In the genomic region with DNA sequence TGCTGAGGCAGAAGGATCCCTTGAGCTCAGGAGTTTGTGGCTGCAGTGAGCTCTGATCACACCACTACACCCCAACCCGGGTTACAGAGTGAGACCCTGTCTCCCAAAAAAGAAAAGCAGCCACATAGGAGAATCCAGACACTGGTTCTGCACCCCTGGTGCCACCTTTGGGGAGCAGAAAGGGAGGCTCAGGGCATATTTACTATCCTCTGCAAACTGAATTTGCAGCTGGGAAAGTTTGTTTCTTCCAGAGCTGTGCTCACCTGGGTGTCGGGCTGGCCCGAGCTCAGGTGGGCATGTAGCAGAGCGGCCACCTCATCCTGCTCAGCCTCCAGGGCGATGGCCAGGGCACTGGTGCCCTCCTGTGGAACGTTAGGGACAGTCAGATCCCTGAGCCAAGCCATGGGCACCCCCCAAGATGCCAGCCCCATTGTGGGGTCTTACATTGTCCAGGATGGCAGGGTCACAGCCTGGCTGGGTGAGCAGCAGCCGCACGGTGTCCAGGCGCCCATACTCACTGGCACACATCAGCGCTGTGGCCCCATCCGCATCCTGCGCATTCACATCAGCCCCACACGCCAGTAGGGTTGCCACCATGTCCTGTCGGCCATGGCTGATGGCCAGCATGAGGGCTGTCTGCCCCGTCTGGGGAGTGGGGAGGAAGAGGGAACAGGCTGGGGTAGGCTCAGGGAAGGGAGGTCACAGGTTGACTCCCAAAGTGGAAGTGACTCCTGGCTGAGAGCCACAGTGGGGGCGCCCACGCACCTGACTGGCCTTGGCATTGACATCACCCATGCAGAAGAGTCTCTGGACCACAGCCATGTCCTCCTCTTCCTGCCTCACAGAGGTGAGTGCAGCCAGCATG, we compare ENCODE assay signal across 12 cellular contexts. TPM values are rescaled to one million over a fixed set of nuclear protein-coding genes. Genes with fewer than 3 reads are reported as not detected.
DNase-seq lines count a peak whose midpoint lies in the region; ATAC-seq and TF ChIP-seq lines count a peak whose summit lies in the region.
"Had no signal": no experiment of that assay in that cellular context is flagged by ENCODE, and none has a peak within 500 bp of the region (broad histone marks: within the 10 kb centered on the region; RNA-seq: fewer than 3 reads in every experiment).

No MANE protein-coding gene starts in this region.

- H3K4me2 ChIP-seq in PC-9 = 0 out of 2 replicates have a peak overlapping the region, but pooled peaks have one; percentile 99

- peaks cover 8% of the 10 kb centered on the region for H3K36me3 ChIP-seq in BJ (ENCODE audit: control insufficient read depth, insufficient read depth, low read length)
- H3K36me3 ChIP-seq in PC-9 (ENCODE audit: low read depth) = peaks cover 25% of the 10 kb centered on the region
- H3K36me3 ChIP-seq in cardiac muscle cell = peaks cover 5% of the 10 kb centered on the region

- no peaks in the 10 kb centered on the region for H3K9me2 ChIP-seq in PC-9 (ENCODE audit: insufficient read depth)

- BruUV-seq in PC-9 (replicated peaks; lab: Mats Ljungman, UMichigan) = no TSS peak

- no peak overlapping the region for H2AFZ ChIP-seq in PC-9

- intact Hi-C loops in PC-9 (cut with micrococcal nuclease; ENCODE audit: unreplicated experiment) = no loop called here

- ATAC-seq in GM18909 (IDR thresholded peaks at IDR 0.05; ENCODE audit: poor library complexity, unreplicated experiment) (no peak), HG03521 (IDR thresholded peaks at IDR 0.05; ENCODE audit: unreplicated experiment) (no peak)
- ATAC-seq: activated naive CD4-positive, alpha-beta T cell treated with anti-CD3 and anti-CD28 coated beads, Interleukin-2, amount 50 U/mL, for 72 hours had no signal

- TF ChIP-seq CTCF in BJ (IDR thresholded peaks at IDR 0.05; ENCODE audit: insufficient read depth, low read depth, low read length) (0 out of 2 replicates have a peak, but pooled peaks have one; percentile 3), PC-9 (conservative IDR thresholded peaks at IDR 0.05) (no peak; the same call in 1 of the 2 replicates), cardiac muscle cell (IDR thresholded peaks at IDR 0.05; ENCODE audit: low read depth, low read length) (no peak)

- H3K27ac ChIP-seq in PC-9 = no peak overlapping the region
- peak overlapping the region; percentile 15 for H3K27ac ChIP-seq in cardiac muscle cell
- H3K27ac ChIP-seq: KMS-11, WERI-Rb-1 had no signal

- H3K4me1 ChIP-seq in PC-9 (replicated peaks; ENCODE audit: insufficient read depth) (peaks cover 20% of the 10 kb centered on the region), cardiac muscle cell (ENCODE audit: low read depth) (peaks cover 11% of the 10 kb centered on the region)

- H3K9me3 ChIP-seq in PC-9 (ENCODE audit: insufficient read depth, low read depth) = no peaks in the 10 kb centered on the region
- H3K9me3 ChIP-seq in cardiac muscle cell (ENCODE audit: low read depth) = no peaks in the 10 kb centered on the region

- POLR2A ChIA-PET in BJ (lab: Charles Lee) = no interaction called here
- POLR2A ChIA-PET in PC-9 (lab: Charles Lee; ENCODE audit: unreplicated experiment) = no interaction called here

- H3F3A ChIP-seq in PC-9 (ENCODE audit: insufficient read depth, low read depth) = peaks cover 51% of the 10 kb centered on the region; the same call in 1 of the 2 replicates

- peaks cover 44% of the 10 kb centered on the region for H3K79me2 ChIP-seq in PC-9 (ENCODE audit: low read depth)

- H4K20me1 ChIP-seq in PC-9 (ENCODE audit: insufficient read depth) = peaks cover 24% of the 10 kb centered on the region

- CTCF ChIA-PET in BJ (lab: Yijun Ruan, JAX) (interaction anchor here (0.7 to 1.7 kb wide), 4 partner anchors 17 to 322 kb away, joined by 3 to 4 read pairs (median 4); no protein-coding TSS in a partner anchor), PC-9 (lab: Charles Lee) (no interaction called here)

- no peak overlapping the region for H3K4me3 ChIP-seq in BJ (ENCODE audit: low read depth, low read length)
- H3K4me3 ChIP-seq in PC-9 = no peak overlapping the region
- no peak overlapping the region for H3K4me3 ChIP-seq in cardiac muscle cell

- peak; percentile 29 for TF ChIP-seq POLR2A in GM15510 (IDR thresholded peaks at IDR 0.05; ENCODE audit: borderline replicate concordance, extremely low read depth, insufficient read length)

- H3K27me3 ChIP-seq in BJ (ENCODE audit: control insufficient read depth, insufficient read depth, low read length) (no peaks in the 10 kb centered on the region), PC-9 (ENCODE audit: insufficient read depth, low read depth) (no peaks in the 10 kb centered on the region), cardiac muscle cell (peaks cover 2% of the 10 kb centered on the region)

- DNase-seq in BJ (ENCODE audit: low read depth) = no peak
- no peak for DNase-seq in PC-9
- DNase-seq in cardiac muscle cell (ENCODE audit: low read depth in 1 of 2, low spot score in 1 of 2) = no peak
- no peak for DNase-seq in KG1 (lab: John Stamatoyannopoulos, UW)
- no peak for DNase-seq in NCI-H1105 (lab: John Stamatoyannopoulos, UW)
- DNase-seq: occipital lobe, WERI-Rb-1 had no signal

RNA-seq across cellular contexts. Expression of gene RPS28, which starts 3.1 kb away (rescaled TPM):
- polyA plus RNA-seq in BJ (2011; rRNA removed) (371 and 525 TPM in 2 replicates), cardiac muscle cell (569 and 666 TPM in 2 replicates)
- polyA minus RNA-seq in BJ (2011; rRNA and poly(A)+ RNA removed) = 349 and 391 TPM in 2 replicates
- total RNA-seq in PC-9 (2021) (1,283 and 1,512 TPM in 2 replicates), cardiac muscle cell (349 and 720 TPM in 2 replicates)

RNA-seq across cellular contexts. Expression of gene NDUFA7, which starts 3.2 kb away (rescaled TPM):
- polyA plus RNA-seq in BJ (2011; rRNA removed) (40.5 and 48.3 TPM in 2 replicates), cardiac muscle cell (218 and 249 TPM in 2 replicates)
- 53.5 and 85.5 TPM in 2 replicates for polyA minus RNA-seq in BJ (2011; rRNA and poly(A)+ RNA removed)
- total RNA-seq in PC-9 (2021) (49.8 and 61.7 TPM in 2 replicates), cardiac muscle cell (57.0 and 92.7 TPM in 2 replicates)

RNA-seq across cellular contexts. Expression of gene CD320, which starts 16.3 kb away (rescaled TPM):
- 23.7 and 40.4 TPM in 2 replicates for polyA plus RNA-seq in BJ (2011; rRNA removed)
- polyA minus RNA-seq in BJ (2011; rRNA and poly(A)+ RNA removed) = 6.1 and 9.3 TPM in 2 replicates
- 42.9 and 52.8 TPM in 2 replicates for total RNA-seq in PC-9 (2021)
- total RNA-seq in cardiac muscle cell = 87.4 and 94.7 TPM in 2 replicates
- polyA plus RNA-seq in cardiac muscle cell = 99.3 and 109 TPM in 2 replicates

RNA-seq across cellular contexts. Expression of gene KANK3, which starts 18.6 kb away (rescaled TPM):
- polyA plus RNA-seq in BJ (2011; rRNA removed) = 0.02 TPM in 1 of 2 replicates, not detected in the other
- polyA minus RNA-seq in BJ (2011; rRNA and poly(A)+ RNA removed) = not detected in 2 replicates
- 0.37 and 1.6 TPM in 2 replicates for total RNA-seq in PC-9 (2021)
- total RNA-seq in cardiac muscle cell = 0.56 and 4.0 TPM in 2 replicates
- polyA plus RNA-seq in cardiac muscle cell = 0.72 and 1.8 TPM in 2 replicates

RNA-seq across cellular contexts. Expression of gene ANGPTL4, which starts 39.5 kb away (rescaled TPM):
- polyA plus RNA-seq in BJ (2011; rRNA removed) = 2.2 and 3.2 TPM in 2 replicates
- 0.93 and 1.7 TPM in 2 replicates for polyA minus RNA-seq in BJ (2011; rRNA and poly(A)+ RNA removed)
- 0.30 TPM in 1 of 2 replicates, not detected in the other for total RNA-seq in PC-9 (2021)
- total RNA-seq in cardiac muscle cell = 2.5 and 3.2 TPM in 2 replicates
- polyA plus RNA-seq in cardiac muscle cell = 3.0 and 6.0 TPM in 2 replicates
